In the genomic region with DNA sequence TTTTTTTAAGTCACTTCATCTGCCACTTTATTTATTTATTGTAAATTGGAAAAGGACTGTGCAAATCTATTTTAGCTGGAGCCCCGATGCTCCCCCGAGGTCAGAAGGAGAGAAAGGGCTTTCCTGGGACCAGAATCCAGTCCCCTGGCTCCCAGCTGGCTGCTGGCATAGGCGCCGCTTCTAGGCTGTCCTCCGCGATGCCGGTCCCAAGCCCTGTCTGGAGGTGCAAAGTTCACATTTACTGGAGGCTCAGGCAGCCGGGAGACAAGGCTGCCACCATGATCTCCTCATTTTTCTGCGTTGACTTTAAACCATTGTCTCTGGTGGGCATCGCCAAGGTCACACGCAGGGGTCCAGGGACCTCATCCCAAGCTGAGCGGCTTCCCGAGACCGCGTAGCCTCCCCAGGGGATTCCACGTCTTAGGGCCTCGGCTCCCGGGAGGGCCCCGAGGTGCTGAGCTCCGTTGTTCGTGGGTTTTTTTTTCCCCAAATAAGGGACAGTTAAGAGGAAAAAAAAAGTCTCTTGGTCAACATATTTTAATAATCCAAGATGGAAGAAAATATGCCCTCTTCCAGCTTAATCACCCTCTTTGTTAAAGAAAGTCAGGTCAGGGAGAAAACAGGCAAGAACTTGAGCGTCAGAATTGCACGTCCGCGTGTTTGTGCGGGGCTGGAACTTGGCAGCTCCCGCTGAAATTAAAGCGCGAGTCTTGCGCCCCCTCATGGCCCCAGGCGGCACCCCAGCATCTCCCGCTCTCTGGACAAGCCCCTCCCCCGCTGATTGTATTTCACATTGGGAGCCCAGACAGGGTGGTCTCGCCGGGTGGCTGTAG, we compare ENCODE assay signal across 8 cellular contexts. TPM values are rescaled to one million over a fixed set of nuclear protein-coding genes. Genes with fewer than 3 reads are reported as not detected.
A peak's percentile ranks its signal among the peaks of the same experiment; 100 is the strongest.
DNase-seq lines count a peak whose midpoint lies in the region; ATAC-seq, FAIRE-seq and TF ChIP-seq lines count a peak whose summit lies in the region.

No MANE protein-coding gene starts in this region.

- FAIRE-seq in pancreas (lab: Jason Lieb, UNC): no peak

- WGBS in pancreas, 2 donors: 25 to 31% methylated on average over 35 of the region's 35 CpGs

- H3K27me3 ChIP-seq in GM06990 (replicated peaks; ENCODE audit: control insufficient read depth, insufficient read depth, low read length): no peaks in the 10 kb centered on the region; the same call in 1 of the 2 replicates
- no peaks in the 10 kb centered on the region for H3K27me3 ChIP-seq in pancreas

- H3K4me1 ChIP-seq in pancreas: no peaks in the 10 kb centered on the region

- DNase-seq in GM06990 (ENCODE audit: extremely low read depth, insufficient read length) (peak; percentile 30), activated T-cell treated with anti-CD3 and anti-CD28 coated beads for 1 hour (ENCODE audit: low read depth) (peak; percentile 14), fibroblast of the aortic adventitia (ENCODE audit: low read depth) (peak; percentile 39), pancreas (peak; percentile 22 to 73 (median 48)), GDM1 (lab: John Stamatoyannopoulos, UW) (no peak), middle frontal gyrus (ENCODE audit: extremely low spot score, low spot score) (no peak)

- H3K4me3 ChIP-seq in GM06990 (replicated peaks; ENCODE audit: low read depth, low read length) (no peak overlapping the region), fibroblast of the aortic adventitia (ENCODE audit: low read depth, low read length) (no peak overlapping the region), pancreas (no peak overlapping the region)

- H3K27ac ChIP-seq in pancreas: no peak overlapping the region

- H3K9me3 ChIP-seq in pancreas: no peaks in the 10 kb centered on the region

- intact Hi-C loops in pancreas (cut with DNase I): no loop called here

- peak; percentile 43 for ATAC-seq in HG03565 (IDR thresholded peaks at IDR 0.05; ENCODE audit: unreplicated experiment)
- peak; percentile 63 to 93 (median 88) for ATAC-seq in pancreas
- no peak for ATAC-seq in GM21528 (IDR thresholded peaks at IDR 0.05; ENCODE audit: low FRiP score, unreplicated experiment)

- TF ChIP-seq CTCF in GM06990 (IDR thresholded peaks at IDR 0.05; ENCODE audit: insufficient read depth, low read length, poor library complexity, severe bottlenecking) (peak; percentile 50), fibroblast of the aortic adventitia (IDR thresholded peaks at IDR 0.05; ENCODE audit: insufficient read depth, low read length) (peak; percentile 62), pancreas (IDR thresholded peaks at IDR 0.05) (peak; percentile 22 to 47 (median 42))

- H3K36me3 ChIP-seq in GM06990 (ENCODE audit: control insufficient read depth, insufficient read depth, low read length): no peaks in the 10 kb centered on the region
- no peaks in the 10 kb centered on the region for H3K36me3 ChIP-seq in pancreas

RNA-seq across cellular contexts. Expression of gene RGR, which starts 11.9 kb away (rescaled TPM):
- total RNA-seq in fibroblast of the aortic adventitia (ENCODE audit: low replicate concordance) (not detected in 2 replicates), pancreas (not detected)
- polyA plus RNA-seq in pancreas: not detected

RNA-seq across cellular contexts. Expression of gene LRIT1, which starts 15.4 kb away (rescaled TPM):
- not detected in 2 replicates for total RNA-seq in fibroblast of the aortic adventitia (ENCODE audit: low replicate concordance)
- not detected for total RNA-seq in pancreas
- not detected for polyA plus RNA-seq in pancreas

RNA-seq across cellular contexts. Expression of gene LRIT2, which starts 31.4 kb away (rescaled TPM):
- total RNA-seq in fibroblast of the aortic adventitia (ENCODE audit: low replicate concordance) (not detected in 2 replicates), pancreas (not detected)
- not detected for polyA plus RNA-seq in pancreas

Comparison
In these comparisons a context has a peak if more than half of its experiments do, and no peak if none do; other contexts are left out.
1. DNase-seq: peak in GM06990 (single experiment), activated T-cell treated with anti-CD3 and anti-CD28 coated beads for 1 hour (single experiment), fibroblast of the aortic adventitia (single experiment) and pancreas (6 of 6); none in GDM1 (single experiment) and middle frontal gyrus (single experiment).
2. Peak in every context shown above with its lines, with median percentiles within 50 percentile points of each other: CTCF ChIP-seq.